In genomic region chrX:89757767-89758166, GRCh38 we compare ENCODE assay signal across 8 cellular contexts.
DNase-seq lines count a peak whose midpoint lies in the region; ATAC-seq and TF ChIP-seq lines count a peak whose summit lies in the region.
"Not testable (repeated sequence)": the region's sequence is repeated elsewhere in the genome, so short reads cannot be mapped to it uniquely, and the experiment has no call there.

No MANE protein-coding gene starts in this region.

- not testable (repeated sequence) for H3K4me1 ChIP-seq in PC-9 (replicated peaks; ENCODE audit: insufficient read depth); transverse colon

- not testable (repeated sequence) for H3K9me2 ChIP-seq in PC-9 (ENCODE audit: insufficient read depth)

- in situ Hi-C loops in astrocyte of the spinal cord (cut with HindIII; ENCODE audit: low sequenced_read_pairs); transverse colon (cut with MboI; ENCODE audit: low pct_ligation_motif_present in 1 of 4, low pct_unique_long_range_greater_than_20kb in 1 of 4, low sequenced_read_pairs in 3 of 4): not testable (repeated sequence)

- POLR2A ChIA-PET in PC-9 (lab: Charles Lee; ENCODE audit: unreplicated experiment) = not testable (repeated sequence)

- DNase-seq in CD1c-positive myeloid dendritic cell (ENCODE audit: extremely low spot score) = peak; percentile 1
- DNase-seq in NB4 (ENCODE audit: low read depth) = peak; percentile 20
- DNase-seq in PC-9; astrocyte of the spinal cord (ENCODE audit: low read depth, low spot score); transverse colon: not testable (repeated sequence)
- DNase-seq in fibroblast of the aortic adventitia (ENCODE audit: low read depth) = peak; percentile 12
- DNase-seq in lung microvascular endothelial cell (ENCODE audit: low read depth in 2 of 2) = peak; percentile 3 to 16

- not testable (repeated sequence) for TF ChIP-seq EP300 in transverse colon (IDR thresholded peaks at IDR 0.05; ENCODE audit: low read depth)

- H3K9me3 ChIP-seq in PC-9 (ENCODE audit: insufficient read depth, low read depth); transverse colon: not testable (repeated sequence)

- H3K27ac ChIP-seq in PC-9, transverse colon: not testable (repeated sequence)

- H3K27me3 ChIP-seq in PC-9 (ENCODE audit: insufficient read depth, low read depth); transverse colon: not testable (repeated sequence)

- H3K79me2 ChIP-seq in PC-9 (ENCODE audit: low read depth) = not testable (repeated sequence)

- intact Hi-C loops in PC-9 (cut with micrococcal nuclease; ENCODE audit: unreplicated experiment); transverse colon (cut with DNase I; ENCODE audit: low total_unique reads): not testable (repeated sequence)

- ATAC-seq in GM19395 (IDR thresholded peaks at IDR 0.05; ENCODE audit: unreplicated experiment) = peak; percentile 65

- H3K4me2 ChIP-seq in PC-9 = not testable (repeated sequence)

- peak; percentile 16 for TF ChIP-seq CTCF in NB4 (IDR thresholded peaks at IDR 0.05; ENCODE audit: low read depth, low read length)
- TF ChIP-seq CTCF in PC-9 (conservative IDR thresholded peaks at IDR 0.05) = peak; percentile 75
- TF ChIP-seq CTCF in astrocyte of the spinal cord (IDR thresholded peaks at IDR 0.05; ENCODE audit: low read depth, low read length) = peak; percentile 29
- peak; percentile 57 for TF ChIP-seq CTCF in fibroblast of the aortic adventitia (IDR thresholded peaks at IDR 0.05; ENCODE audit: insufficient read depth, low read length)
- peak in 4 of 5 experiments; percentile 10 to 60 (median 26) for TF ChIP-seq CTCF in transverse colon (IDR thresholded peaks at IDR 0.05)

- WGBS in transverse colon (ENCODE audit: low coverage in 1 of 2), 2 donors = 0% methylated on average over 1 of the region's 1 CpG; no CpG with 5 or more reads in 1 of the 2 donors

- H3K36me3 ChIP-seq in PC-9 (ENCODE audit: low read depth); transverse colon: not testable (repeated sequence)

- CTCF ChIA-PET in PC-9 (lab: Charles Lee) = not testable (repeated sequence)

- not testable (repeated sequence) for H3K4me3 ChIP-seq in NB4 (ENCODE audit: low read depth, low read length); PC-9; astrocyte of the spinal cord (ENCODE audit: low read depth, low read length); fibroblast of the aortic adventitia (ENCODE audit: low read depth, low read length); transverse colon

- TF ChIP-seq POLR2A in NB4 (IDR thresholded peaks at IDR 0.05; ENCODE audit: extremely low read depth, insufficient read length); transverse colon (IDR thresholded peaks at IDR 0.05): not testable (repeated sequence)

- H3F3A ChIP-seq in PC-9 (ENCODE audit: insufficient read depth, low read depth) = not testable (repeated sequence)

- not testable (repeated sequence) for BruUV-seq in PC-9 (replicated peaks; lab: Mats Ljungman, UMichigan)

- H2AFZ ChIP-seq in PC-9 = not testable (repeated sequence)

- H4K20me1 ChIP-seq in PC-9 (ENCODE audit: insufficient read depth) = not testable (repeated sequence)

Comparison
In these comparisons a context has a peak if more than half of its experiments do, and no peak if none do; other contexts are left out.
1. CTCF ChIP-seq: peak in every context shown above with its lines; median percentile 75 in PC-9; 57 in fibroblast of the aortic adventitia; 29 in astrocyte of the spinal cord; 26 in transverse colon; 16 in NB4.